11 cellular contexts compared by ENCODE assay signal in genomic region chr16:1713933-1714332, GRCh38. TPM values are rescaled to one million over a fixed set of nuclear protein-coding genes. Genes with fewer than 3 reads are reported as not detected.
DNase-seq lines count a peak whose midpoint lies in the region; ATAC-seq and TF ChIP-seq lines count a peak whose summit lies in the region.
"Had no signal": no experiment of that assay in that cellular context is flagged by ENCODE, and none has a peak within 500 bp of the region (broad histone marks: within the 10 kb centered on the region; RNA-seq: fewer than 3 reads in every experiment).

No MANE protein-coding gene starts in this region.

- no peaks in the 10 kb centered on the region for H3K9me3 Mint-ChIP-seq in memory B cell
- H3K9me3 Mint-ChIP-seq: CD4-positive, alpha-beta memory T cell had no signal

- no peaks in the 10 kb centered on the region for H3K27me3 Mint-ChIP-seq in memory B cell
- H3K27me3 Mint-ChIP-seq: CD4-positive, alpha-beta memory T cell had no signal

- H3K4me3 ChIP-seq in GM12864 (ENCODE audit: low read depth, low read length): peak overlapping the region; percentile 37
- H3K4me3 ChIP-seq: tibial nerve had no signal

- ATAC-seq in GM21825 (IDR thresholded peaks at IDR 0.05; ENCODE audit: unreplicated experiment) (peak; percentile 60), memory B cell (ENCODE audit: low read depth) (peak; percentile 89), HG03045 (IDR thresholded peaks at IDR 0.05; ENCODE audit: unreplicated experiment) (no peak)

- TF ChIP-seq POLR2A in Raji (IDR thresholded peaks at IDR 0.05; ENCODE audit: insufficient read depth, low read depth, low read length): 0 out of 2 replicates have a peak, but pooled peaks have one; percentile 23

- peak overlapping the region; percentile 99 for H3K27ac Mint-ChIP-seq in memory B cell

- no peak for TF ChIP-seq CTCF in GM12864 (IDR thresholded peaks at IDR 0.05; ENCODE audit: low read depth, low read length, missing control alignments)

- no peak for DNase-seq in GM12864 (ENCODE audit: low read depth)
- peak; percentile 78 to 88 for DNase-seq in memory B cell (ENCODE audit: low spot score in 2 of 2)
- no peak for DNase-seq in KG1 (lab: John Stamatoyannopoulos, UW)
- DNase-seq in NCI-H2029 treated with DMSO at 0.1 percent for 48 hours (lab: John Stamatoyannopoulos, UW): no peak
- DNase-seq in dermis blood vessel endothelial cell: no peak
- DNase-seq: CD4-positive, alpha-beta memory T cell; NCI-H524 had no signal

- H3K4me1 Mint-ChIP-seq in memory B cell: peaks cover 25% of the 10 kb centered on the region

- peak overlapping the region; percentile 79 for H3K4me3 Mint-ChIP-seq in memory B cell
- H3K4me3 Mint-ChIP-seq: CD4-positive, alpha-beta memory T cell had no signal

- peaks cover 6% of the 10 kb centered on the region for H3K36me3 Mint-ChIP-seq in memory B cell

RNA-seq across cellular contexts. Expression of gene MAPK8IP3, which starts 7.9 kb away (rescaled TPM):
- total RNA-seq in dermis blood vessel endothelial cell: 20.9 and 41.0 TPM in 2 replicates

RNA-seq across cellular contexts. Expression of gene JPT2, which starts 35.9 kb away (rescaled TPM):
- total RNA-seq in dermis blood vessel endothelial cell: 63.0 and 114 TPM in 2 replicates

RNA-seq across cellular contexts. Expression of gene NME3, which starts 57.4 kb away (rescaled TPM):
- total RNA-seq in dermis blood vessel endothelial cell: 46.6 and 87.3 TPM in 2 replicates

RNA-seq across cellular contexts. Expression of gene EME2, which starts 58.7 kb away (rescaled TPM):
- 9.7 and 16.5 TPM in 2 replicates for total RNA-seq in dermis blood vessel endothelial cell

RNA-seq across cellular contexts. Expression of gene MRPS34, which starts 59.0 kb away (rescaled TPM):
- 77.1 and 84.7 TPM in 2 replicates for total RNA-seq in dermis blood vessel endothelial cell

Comparison
In these comparisons a context has a peak if more than half of its experiments do, and no peak if none do; other contexts are left out.
1. DNase-seq: peak in memory B cell (2 of 2); none in GM12864 (single experiment), KG1 (single experiment), NCI-H2029 treated with DMSO at 0.1 percent for 48 hours (single experiment) and dermis blood vessel endothelial cell (single experiment).